ENCODE assay signal across 22 cellular contexts in the genomic region with DNA sequence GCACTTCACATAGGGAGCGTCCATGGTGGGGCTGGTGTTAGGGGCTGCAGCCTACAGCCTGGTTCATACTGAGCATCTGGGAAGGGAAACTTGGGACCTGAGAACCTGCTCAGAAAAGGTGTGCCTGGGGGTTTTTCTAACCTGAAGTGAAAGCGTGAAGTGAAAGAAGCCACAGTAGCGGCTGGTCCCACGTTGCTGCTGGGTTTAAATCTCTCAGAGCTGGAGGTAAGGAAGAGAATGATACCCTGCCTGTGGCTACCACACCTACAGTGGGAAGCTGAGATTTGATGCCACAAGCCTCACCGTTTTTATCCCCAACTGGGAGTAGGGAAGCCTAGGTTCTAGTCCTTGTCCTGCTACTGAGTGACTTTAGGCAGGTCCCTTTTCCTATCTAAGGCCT. TPM values are rescaled to one million over a fixed set of nuclear protein-coding genes. Genes with fewer than 3 reads are reported as not detected.
DNase-seq lines count a peak whose midpoint lies in the region; ATAC-seq and TF ChIP-seq lines count a peak whose summit lies in the region.
"Had no signal": no experiment of that assay in that cellular context is flagged by ENCODE, and none has a peak within 500 bp of the region (broad histone marks: within the 10 kb centered on the region; RNA-seq: fewer than 3 reads in every experiment).

No MANE protein-coding gene starts in this region.

- H3K36me3 Mint-ChIP-seq in T-helper 17 cell (ENCODE audit: low read depth) = peaks cover 2% of the 10 kb centered on the region
- H3K36me3 Mint-ChIP-seq in Calu3 (ENCODE audit: insufficient read depth, unreplicated experiment) = no peaks in the 10 kb centered on the region
- H3K36me3 Mint-ChIP-seq: type B pancreatic cell had no signal

- no peaks in the 10 kb centered on the region for H3K9me3 Mint-ChIP-seq in Calu3 (ENCODE audit: low read depth, unreplicated experiment)
- H3K9me3 Mint-ChIP-seq: activated T-helper 17 cell treated with anti-CD3 and anti-CD28 coated beads, Interleukin-2, amount 50 U/mL, for 72 hours; HFFc6; stimulated activated naive CD8-positive, alpha-beta T cell treated with anti-CD3 and anti-CD28 coated beads, Interleukin-15, Interleukin-2, amounts not matched to agents 100 ng/mL and 50 ng/mL, for 24 hours; type B pancreatic cell had no signal

- H3K27me3 Mint-ChIP-seq in T-helper 17 cell (peaks cover 25% of the 10 kb centered on the region), Calu3 (ENCODE audit: unreplicated experiment) (peaks cover 35% of the 10 kb centered on the region)
- H3K27me3 Mint-ChIP-seq: stimulated activated naive CD8-positive, alpha-beta T cell treated with anti-CD3 and anti-CD28 coated beads, Interleukin-15, Interleukin-2, amounts not matched to agents 100 ng/mL and 50 ng/mL, for 24 hours had no signal

- H3K4me1 Mint-ChIP-seq in T-helper 17 cell = no peaks in the 10 kb centered on the region
- H3K4me1 Mint-ChIP-seq in Calu3 (ENCODE audit: low read depth, unreplicated experiment) = no peaks in the 10 kb centered on the region
- H3K4me1 Mint-ChIP-seq: activated T-helper 17 cell treated with anti-CD3 and anti-CD28 coated beads, Interleukin-2, amount 50 U/mL, for 72 hours had no signal

- H3K27ac Mint-ChIP-seq in T-helper 17 cell (no peak overlapping the region), Calu3 (ENCODE audit: unreplicated experiment) (no peak overlapping the region)
- H3K27ac Mint-ChIP-seq: activated T-helper 17 cell treated with anti-CD3 and anti-CD28 coated beads, Interleukin-2, amount 50 U/mL, for 72 hours; HFFc6; stimulated activated naive CD8-positive, alpha-beta T cell treated with anti-CD3 and anti-CD28 coated beads, Interleukin-15, Interleukin-2, amounts not matched to agents 100 ng/mL and 50 ng/mL, for 24 hours; type B pancreatic cell had no signal

- BruUV-seq in Calu3 (replicated peaks; lab: Mats Ljungman, UMichigan) = no TSS peak

- DNase-seq in GM10248 (ENCODE audit: extremely low spot score) (peak; percentile 63), T-helper 17 cell (no peak), DMS79 treated with DMSO at 0.1 percent for 48 hours (lab: John Stamatoyannopoulos, UW) (no peak), Calu3 (no peak), caudate nucleus (lab: John Stamatoyannopoulos, UW) (no peak)
- no peak for DNase-seq in stimulated activated CD4-positive, alpha-beta T cell treated with anti-CD3 and anti-CD28 coated beads, Interleukin-2, amount 100 ng/mL, for 24 hours
- DNase-seq: C1 segment of cervical spinal cord, dorsolateral prefrontal cortex, HFFc6, left lung, NCI-H1436 treated with DMSO at 0.1 percent for 48 hours, NCI-H2227 treated with DMSO at 0.1 percent for 48 hours, T-helper 1 cell, WERI-Rb-1 had no signal

- CTCF ChIA-PET in GM10248 (lab: Yijun Ruan, JAX) = interaction anchor here (1.4 to 5.9 kb wide), 5 partner anchors 9 to 117 kb away, joined by 4 to 27 read pairs (median 6); no protein-coding TSS in a partner anchor
- CTCF ChIA-PET in Calu3 (lab: Charles Lee) = interaction anchor here (0.6 kb wide), 1 partner anchor 39 kb away, joined by 3 read pairs; no protein-coding TSS in a partner anchor

- intact Hi-C loops in Calu3 (cut with micrococcal nuclease; ENCODE audit: unreplicated experiment) = no loop called here

- POLR2A ChIA-PET in GM10248 (lab: Yijun Ruan, JAX) = interaction anchor here (0.6 to 0.8 kb wide), 2 partner anchors 21 to 24 kb away, joined by 3 read pairs; partner anchors contain the start of gene CNR2

- H3K27ac ChIP-seq in caudate nucleus (ENCODE audit: low read depth, low read length) = no peak overlapping the region
- H3K27ac ChIP-seq: dorsolateral prefrontal cortex, left lung, WERI-Rb-1 had no signal

- no peak for TF ChIP-seq CTCF in GM10248 (IDR thresholded peaks at IDR 0.05; ENCODE audit: control extremely low read depth, extremely low read depth, low read depth, missing control alignments)
- no peak for TF ChIP-seq CTCF in Calu3 (IDR thresholded peaks at IDR 0.05; ENCODE audit: unreplicated experiment)

- peak; percentile 54 for ATAC-seq in GM21367 (IDR thresholded peaks at IDR 0.05; ENCODE audit: unreplicated experiment)
- peak; percentile 55 for ATAC-seq in HG03196 (IDR thresholded peaks at IDR 0.05; ENCODE audit: unreplicated experiment)
- peak; percentile 39 for ATAC-seq in T-helper 17 cell
- ATAC-seq: activated T-helper 17 cell treated with anti-CD3 and anti-CD28 coated beads, Interleukin-2, amount 50 U/mL, for 72 hours; left lung; Right ventricle myocardium inferior had no signal

- no peaks in the 10 kb centered on the region for H3K9me3 ChIP-seq in T-helper 17 cell (ENCODE audit: control insufficient read depth, low read length, poor library complexity, severe bottlenecking)
- H3K9me3 ChIP-seq: left lung had no signal

- H3K4me3 Mint-ChIP-seq in T-helper 17 cell = no peak overlapping the region
- no peak overlapping the region for H3K4me3 Mint-ChIP-seq in Calu3 (ENCODE audit: low read depth, unreplicated experiment)
- H3K4me3 Mint-ChIP-seq: activated T-helper 17 cell treated with anti-CD3 and anti-CD28 coated beads, Interleukin-2, amount 50 U/mL, for 72 hours; HFFc6; stimulated activated naive CD8-positive, alpha-beta T cell treated with anti-CD3 and anti-CD28 coated beads, Interleukin-15, Interleukin-2, amounts not matched to agents 100 ng/mL and 50 ng/mL, for 24 hours; type B pancreatic cell had no signal

RNA-seq across cellular contexts. Expression of gene FUCA1, which starts 21.0 kb away (rescaled TPM):
- total RNA-seq in T-helper 17 cell (1 to 10 TPM; 4.7 to 4.8 TPM), Calu3 (2022) (17.2 and 22.9 TPM in 2 replicates)

RNA-seq across cellular contexts. Expression of gene CNR2, which starts 24.1 kb away (rescaled TPM):
- under 1 TPM; 0.13 to 0.85 TPM for total RNA-seq in T-helper 17 cell
- not detected in 2 replicates for total RNA-seq in Calu3 (2022)
- total RNA-seq: bronchial epithelial cell, epithelial cell of proximal tubule, HFFc6, Right ventricle myocardium inferior had no signal
